ENCODE assay signal across 8 cellular contexts in genomic region chr10:44034946-44035345, GRCh38.
"Had no signal": no experiment of that assay in that cellular context is flagged by ENCODE, and none has a peak within 500 bp of the region (broad histone marks: within the 10 kb centered on the region; RNA-seq: fewer than 3 reads in every experiment).

No MANE protein-coding gene starts in this region.

- FAIRE-seq: HepG2, HTR-8/SVneo had no signal

- H3K4me2 ChIP-seq: KMS-11 had no signal

- H3K27ac ChIP-seq: HL-60, KMS-11 had no signal

- ATAC-seq: HepG2, K562 had no signal

- H3K9ac ChIP-seq: KMS-11 had no signal

- H3K4me3 ChIP-seq: K562 had no signal

- DNase-seq: IMR-90, KBM-7, KG1 had no signal
